In genomic region chr11:10933455-10934292, GRCh38 we compare ENCODE assay signal across 8 cellular contexts.
A peak's percentile ranks its signal among the peaks of the same experiment; 100 is the strongest.
DNase-seq lines count a peak whose midpoint lies in the region; ATAC-seq and TF ChIP-seq lines count a peak whose summit lies in the region.

No MANE protein-coding gene starts in this region.

- TF ChIP-seq POLR2A in prostate gland (IDR thresholded peaks at IDR 0.05) = peak; percentile 32

- intact Hi-C loops in left cardiac atrium (cut with DNase I) (loop anchor here (2.0 to 5.0 kb wide), 6 partner anchors 76 to 854 kb away; partner anchors contain the start of gene ZBED5 (in 1 of the 2)), prostate gland (cut with DNase I) (loop anchor here (2.0 to 5.0 kb wide), 3 partner anchors 76 to 854 kb away; partner anchors contain the start of gene ZBED5)

- TF ChIP-seq CTCF in GM06990 (IDR thresholded peaks at IDR 0.05; ENCODE audit: insufficient read depth, low read length, poor library complexity, severe bottlenecking) (peak; percentile 88), prostate gland (IDR thresholded peaks at IDR 0.05) (peak; percentile 88 to 98 (median 96))

- DNase-seq in GM06990 (ENCODE audit: extremely low read depth, insufficient read length) (peak; percentile 38), NCI-H1092 treated with DMSO at 0.1 percent for 48 hours (lab: John Stamatoyannopoulos, UW) (peak; percentile 79), T-cell (peak; percentile 48 to 86 (median 74)), amniotic epithelial cell (ENCODE audit: low read depth) (peak; percentile 90), left cardiac atrium (peak; percentile 92), prostate gland (ENCODE audit: low spot score) (peak; percentile 91)

- H3K27ac ChIP-seq in prostate gland (peak overlapping the region; percentile 81 to 84), urinary bladder (ENCODE audit: low read depth) (peak overlapping the region; percentile 4)

- H3K27me3 ChIP-seq in GM06990 (replicated peaks; ENCODE audit: control insufficient read depth, insufficient read depth, low read length) = peaks cover 1% of the 10 kb centered on the region
- H3K27me3 ChIP-seq in prostate gland (replicated peaks; ENCODE audit: insufficient read depth) = no peaks in the 10 kb centered on the region

- CTCF ChIA-PET in T-cell (lab: Charles Lee) = interaction anchor here (0.6 to 2.7 kb wide), 34 partner anchors 9 to 1110 kb away, joined by 3 to 17 read pairs (median 4); partner anchors contain the start of gene EIF4G2 (in 2 of the 2)

- no peaks in the 10 kb centered on the region for H3K36me3 Mint-ChIP-seq in T-cell

- ATAC-seq in HG02571 (IDR thresholded peaks at IDR 0.05; ENCODE audit: unreplicated experiment) (peak; percentile 74), T-cell (replicated peaks in 1 of 4) (peak; percentile 81 to 89 (median 84)), left cardiac atrium (peak; percentile 82 to 85)

- H3K4me1 ChIP-seq in prostate gland (replicated peaks) (no peaks in the 10 kb centered on the region), urinary bladder (ENCODE audit: insufficient read depth) (no peaks in the 10 kb centered on the region)

- WGBS in prostate gland = 6% methylated on average over 20 of the region's 20 CpGs
- WGBS in urinary bladder = 6% methylated on average over 20 of the region's 20 CpGs

- POLR2A ChIA-PET in T-cell (lab: Charles Lee) = interaction anchor here in 1 of 2 donors (1.1 kb wide), 1 partner anchor 125 kb away, joined by 7 read pairs; the partner anchor contains the start of gene EIF4G2

- H3K9me3 Mint-ChIP-seq in T-cell = no peaks in the 10 kb centered on the region

- H3K4me1 Mint-ChIP-seq in T-cell = peaks cover 21 to 29% (median 22%) of the 10 kb centered on the region in 3 donors

- H3K36me3 ChIP-seq in GM06990 (ENCODE audit: control insufficient read depth, insufficient read depth, low read length) = no peaks in the 10 kb centered on the region
- H3K36me3 ChIP-seq in prostate gland = no peaks in the 10 kb centered on the region
- no peaks in the 10 kb centered on the region for H3K36me3 ChIP-seq in urinary bladder (ENCODE audit: insufficient read depth)

- peak overlapping the region; percentile 80 to 88 (median 87) for H3K4me3 Mint-ChIP-seq in T-cell

- H3K9me3 ChIP-seq in prostate gland = no peaks in the 10 kb centered on the region

- H3K27ac Mint-ChIP-seq in T-cell = peak overlapping the region; percentile 49 to 50

- no peak overlapping the region; the same call in 1 of the 2 replicates for H3K4me3 ChIP-seq in GM06990 (replicated peaks; ENCODE audit: low read depth, low read length)
- peak overlapping the region; percentile 19 to 34 for H3K4me3 ChIP-seq in prostate gland
- H3K4me3 ChIP-seq in urinary bladder (ENCODE audit: low read depth, low read length) = no peak overlapping the region

- peaks cover 27 to 28% of the 10 kb centered on the region in 2 donors for H3K27me3 Mint-ChIP-seq in T-cell

Comparison
In these comparisons a context has a peak if more than half of its experiments do, and no peak if none do; other contexts are left out.
1. DNase-seq: peak in every context shown above with its lines; median percentile 92 in left cardiac atrium; 91 in prostate gland; 90 in amniotic epithelial cell; 79 in NCI-H1092 treated with DMSO at 0.1 percent for 48 hours; 74 in T-cell; 38 in GM06990.
2. H3K4me3 ChIP-seq: peak in prostate gland (2 of 2); none in GM06990 (single experiment) and urinary bladder (single experiment).
3. Peak in every context shown above with its lines, with median percentiles within 50 percentile points of each other: ATAC-seq.